Comparison of ENCODE assay signal across 8 cellular contexts in the genomic region with DNA sequence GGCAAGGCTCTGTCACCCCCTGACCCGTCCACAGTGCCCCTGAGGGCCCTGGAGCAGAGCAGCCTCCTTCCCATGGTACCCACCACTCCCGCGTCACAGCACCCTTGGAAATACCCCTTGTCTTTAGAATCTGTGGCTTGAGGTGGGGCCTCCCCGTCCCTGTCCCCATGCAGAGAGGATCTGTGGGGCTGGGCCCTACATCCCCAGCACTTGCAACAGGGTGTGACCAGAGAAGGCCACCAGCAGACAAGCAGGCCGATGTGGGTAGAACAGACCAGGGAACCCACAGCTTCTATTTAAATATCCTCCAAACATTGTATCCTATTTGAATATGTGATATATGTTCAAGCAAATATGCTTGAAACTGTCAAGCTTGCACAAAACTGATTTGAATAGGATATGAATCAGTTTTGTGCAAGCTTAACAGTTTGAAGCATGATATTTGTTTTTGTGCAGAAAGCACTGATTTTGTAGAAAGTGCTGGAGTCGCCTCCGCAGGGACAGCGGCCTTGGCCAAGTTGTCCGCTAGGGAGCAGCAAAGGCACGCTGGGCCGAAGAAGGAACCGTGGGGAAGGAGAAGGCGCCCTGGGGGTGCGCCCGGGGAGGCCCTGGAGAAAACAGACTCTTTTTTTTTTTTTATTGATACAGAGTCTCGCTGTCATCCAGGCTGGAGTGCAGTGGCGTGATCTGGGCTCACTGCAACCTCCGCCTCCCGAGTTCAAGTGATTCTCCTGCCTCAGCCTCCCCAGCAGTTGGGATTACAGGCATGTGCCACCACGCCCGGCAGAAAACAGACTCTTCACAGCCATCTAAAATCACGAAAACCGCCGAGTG. TPM values are rescaled to one million over a fixed set of nuclear protein-coding genes. Genes with fewer than 3 reads are reported as not detected.
DNase-seq lines count a peak whose midpoint lies in the region; ATAC-seq and TF ChIP-seq lines count a peak whose summit lies in the region.

No MANE protein-coding gene starts in this region.

- H3K27me3 Mint-ChIP-seq in T-helper 2 cell treated with Interferon-gamma antibody and Interleukin-4, amounts not matched to agents 5 μg/mL and 100 μg/mL, for 36 hours (ENCODE audit: low read depth): peaks cover 27% of the 10 kb centered on the region
- H3K27me3 Mint-ChIP-seq in neural crest cell (ENCODE audit: low read depth): peaks cover 24% of the 10 kb centered on the region

- no peaks in the 10 kb centered on the region for H3K36me3 Mint-ChIP-seq in T-helper 2 cell treated with Interferon-gamma antibody and Interleukin-4, amounts not matched to agents 5 μg/mL and 100 μg/mL, for 36 hours (ENCODE audit: low read depth)
- no peaks in the 10 kb centered on the region for H3K36me3 Mint-ChIP-seq in neural crest cell (ENCODE audit: low read depth)

- H3K27ac Mint-ChIP-seq in T-helper 2 cell treated with Interferon-gamma antibody and Interleukin-4, amounts not matched to agents 5 μg/mL and 100 μg/mL, for 36 hours: no peak overlapping the region
- no peak overlapping the region for H3K27ac Mint-ChIP-seq in neural crest cell (ENCODE audit: unreplicated experiment)

- peak; percentile 39 for DNase-seq in activated T-cell treated with anti-CD3 and anti-CD28 coated beads for 48 hours (ENCODE audit: low read depth)
- no peak for DNase-seq in activated T-cell treated with anti-CD3 and anti-CD28 coated beads, Interleukin-2, amount 50 U/mL, for 1 hour
- DNase-seq in T-helper 2 cell treated with Interferon-gamma antibody and Interleukin-4, amounts not matched to agents 5 μg/mL and 100 μg/mL, for 36 hours (ENCODE audit: low spot score): peak; percentile 25
- no peak for DNase-seq in epithelial cell of proximal tubule (ENCODE audit: low read depth)
- DNase-seq in neural crest cell (ENCODE audit: low read depth, low spot score): peak; percentile 67
- no peak for DNase-seq in DMS79 (lab: John Stamatoyannopoulos, UW)
- DNase-seq in activated CD4-positive, CD25-positive, alpha-beta regulatory T cell treated with anti-CD3 and anti-CD28 coated beads, Interleukin-2, amount 50 U/mL, for 72 hours: no peak

- H3K4me3 Mint-ChIP-seq in T-helper 2 cell treated with Interferon-gamma antibody and Interleukin-4, amounts not matched to agents 5 μg/mL and 100 μg/mL, for 36 hours: no peak overlapping the region
- peak overlapping the region; percentile 69 for H3K4me3 Mint-ChIP-seq in neural crest cell

- peak; percentile 73 for ATAC-seq in HG02885 (IDR thresholded peaks at IDR 0.05; ENCODE audit: poor library complexity, unreplicated experiment)

- TF ChIP-seq CTCF in epithelial cell of proximal tubule (conservative IDR thresholded peaks at IDR 0.05; ENCODE audit: low read depth, low read length) (peak; percentile 60), neural crest cell (conservative IDR thresholded peaks at IDR 0.05) (peak; percentile 86)

- H3K9me3 Mint-ChIP-seq in T-helper 2 cell treated with Interferon-gamma antibody and Interleukin-4, amounts not matched to agents 5 μg/mL and 100 μg/mL, for 36 hours: no peaks in the 10 kb centered on the region
- H3K9me3 Mint-ChIP-seq in neural crest cell: no peaks in the 10 kb centered on the region

- no peak overlapping the region for H3K4me3 ChIP-seq in epithelial cell of proximal tubule (ENCODE audit: low read depth, low read length)

- H3K4me1 Mint-ChIP-seq in T-helper 2 cell treated with Interferon-gamma antibody and Interleukin-4, amounts not matched to agents 5 μg/mL and 100 μg/mL, for 36 hours (ENCODE audit: low read depth): no peaks in the 10 kb centered on the region
- peaks cover 5% of the 10 kb centered on the region for H3K4me1 Mint-ChIP-seq in neural crest cell

RNA-seq across cellular contexts. Expression of a gene that starts 2.2 kb away (rescaled TPM):
- total RNA-seq in epithelial cell of proximal tubule: 1.1 and 2.2 TPM in 2 replicates
- total RNA-seq in neural crest cell: 3.7 and 4.4 TPM in 2 replicates

Comparison
In these comparisons a context has a peak if more than half of its experiments do, and no peak if none do; other contexts are left out.
1. DNase-seq: peak in activated T-cell treated with anti-CD3 and anti-CD28 coated beads for 48 hours (single experiment), T-helper 2 cell treated with Interferon-gamma antibody and Interleukin-4, amounts not matched to agents 5 μg/mL and 100 μg/mL, for 36 hours (single experiment) and neural crest cell (single experiment); none in activated T-cell treated with anti-CD3 and anti-CD28 coated beads, Interleukin-2, amount 50 U/mL, for 1 hour (single experiment), epithelial cell of proximal tubule (single experiment), DMS79 (single experiment) and activated CD4-positive, CD25-positive, alpha-beta regulatory T cell treated with anti-CD3 and anti-CD28 coated beads, Interleukin-2, amount 50 U/mL, for 72 hours (single experiment).